ENCODE assay signal across 8 cellular contexts in genomic region chr6:56693246-56693607, GRCh38. TPM values are rescaled to one million over a fixed set of nuclear protein-coding genes. Genes with fewer than 3 reads are reported as not detected.
A peak's percentile ranks its signal among the peaks of the same experiment; 100 is the strongest.
DNase-seq lines count a peak whose midpoint lies in the region; ATAC-seq and TF ChIP-seq lines count a peak whose summit lies in the region.

No MANE protein-coding gene starts in this region.

- H3K27ac Mint-ChIP-seq in stimulated activated memory B cell treated with anti-CD40 and anti-IgM and Interleukin-4, amounts not matched to agents 10 μg/mL and 1 μg/mL and 100 μg/mL, for 72 hours: no peak overlapping the region

- H3K4me1 ChIP-seq in Panc1 (ENCODE audit: control insufficient read depth, insufficient read depth, low read length) (peaks cover 54% of the 10 kb centered on the region), prostate gland (replicated peaks) (no peaks in the 10 kb centered on the region)

- H3K4me3 ChIP-seq in Panc1 (ENCODE audit: low read depth in 2 of 2, low read length in 2 of 2) (peak overlapping the region in 1 of 2 experiments; percentile 41; a peak in 2 of 4 replicates), fibroblast of the aortic adventitia (ENCODE audit: low read depth, low read length) (peak overlapping the region; percentile 65), prostate gland (no peak overlapping the region)

- no peak for TF ChIP-seq POLR2A in prostate gland (IDR thresholded peaks at IDR 0.05)

- DNase-seq in DMS 273 treated with DMSO at 0.1 percent for 48 hours (lab: John Stamatoyannopoulos, UW): peak; percentile 42
- no peak for DNase-seq in Panc1 (ENCODE audit: low read depth, low spot score)
- peak; percentile 87 for DNase-seq in fibroblast of the aortic adventitia (ENCODE audit: low read depth)
- peak; percentile 63 for DNase-seq in prostate gland (ENCODE audit: low spot score)
- DNase-seq in stimulated activated CD4-positive, alpha-beta T cell treated with anti-CD3 and anti-CD28 coated beads, Interleukin-12 subunit alpha, Interleukin-12 subunit beta, amount 100 ng/mL, for 4 hours: no peak

- in situ Hi-C loops in Panc1 (cut with HindIII; ENCODE audit: low pct_unique_long_range_greater_than_20kb, low sequenced_read_pairs): no loop called here

- H3K4me1 Mint-ChIP-seq in stimulated activated memory B cell treated with anti-CD40 and anti-IgM and Interleukin-4, amounts not matched to agents 10 μg/mL and 1 μg/mL and 100 μg/mL, for 72 hours: peaks cover 7% of the 10 kb centered on the region

- peak; percentile 69 for ATAC-seq in Panc1
- no peak for ATAC-seq in GM18502 (IDR thresholded peaks at IDR 0.05; ENCODE audit: poor library complexity, unreplicated experiment)
- ATAC-seq in stimulated activated memory B cell treated with anti-CD40 and anti-IgM and Interleukin-4, amounts not matched to agents 10 μg/mL and 1 μg/mL and 100 μg/mL, for 72 hours: no peak
- no peak for ATAC-seq in GM18511 (IDR thresholded peaks at IDR 0.05; ENCODE audit: unreplicated experiment)

- intact Hi-C loops in Panc1 (cut with micrococcal nuclease; ENCODE audit: unreplicated experiment): no loop called here
- intact Hi-C loops in prostate gland (cut with DNase I): loop anchor here (10.0 kb wide), 1 partner anchor 338 kb away; no protein-coding TSS in a partner anchor

- H3K4me3 Mint-ChIP-seq in stimulated activated memory B cell treated with anti-CD40 and anti-IgM and Interleukin-4, amounts not matched to agents 10 μg/mL and 1 μg/mL and 100 μg/mL, for 72 hours: no peak overlapping the region

- H3K9me3 ChIP-seq in Panc1 (ENCODE audit: control insufficient read depth, insufficient read depth, low read depth, low read length): no peaks in the 10 kb centered on the region
- H3K9me3 ChIP-seq in prostate gland: no peaks in the 10 kb centered on the region

- no peaks in the 10 kb centered on the region for H3K36me3 Mint-ChIP-seq in stimulated activated memory B cell treated with anti-CD40 and anti-IgM and Interleukin-4, amounts not matched to agents 10 μg/mL and 1 μg/mL and 100 μg/mL, for 72 hours

- WGBS in prostate gland: 17% methylated on average over 5 of the region's 5 CpGs

- CTCF ChIA-PET in Panc1 (lab: Charles Lee): no interaction called here

- POLR2A ChIA-PET in Panc1 (lab: Charles Lee): no interaction called here

- H3K27ac ChIP-seq in Panc1 (ENCODE audit: low read length): peak overlapping the region; percentile 73
- no peak overlapping the region for H3K27ac ChIP-seq in prostate gland

- H3K27me3 ChIP-seq in Panc1 (ENCODE audit: control insufficient read depth, insufficient read depth, low read length) (no peaks in the 10 kb centered on the region), prostate gland (replicated peaks; ENCODE audit: insufficient read depth) (no peaks in the 10 kb centered on the region)

- no peak for TF ChIP-seq CTCF in Panc1 (IDR thresholded peaks at IDR 0.05)
- no peak for TF ChIP-seq CTCF in fibroblast of the aortic adventitia (IDR thresholded peaks at IDR 0.05; ENCODE audit: insufficient read depth, low read length)
- no peak for TF ChIP-seq CTCF in prostate gland (IDR thresholded peaks at IDR 0.05)

- H3K27me3 Mint-ChIP-seq in stimulated activated memory B cell treated with anti-CD40 and anti-IgM and Interleukin-4, amounts not matched to agents 10 μg/mL and 1 μg/mL and 100 μg/mL, for 72 hours: no peaks in the 10 kb centered on the region

- H3K36me3 ChIP-seq in Panc1 (ENCODE audit: control insufficient read depth, insufficient read depth, low read length): no peaks in the 10 kb centered on the region
- H3K36me3 ChIP-seq in prostate gland: no peaks in the 10 kb centered on the region

- no peaks in the 10 kb centered on the region for H3K9me3 Mint-ChIP-seq in stimulated activated memory B cell treated with anti-CD40 and anti-IgM and Interleukin-4, amounts not matched to agents 10 μg/mL and 1 μg/mL and 100 μg/mL, for 72 hours

- BruUV-seq in Panc1 (replicated peaks; lab: Mats Ljungman, UMichigan): no TSS peak

RNA-seq across cellular contexts. Expression of gene DST, which starts 50.5 kb away (rescaled TPM):
- 230 TPM for total RNA-seq in Panc1 (2021; ENCODE audit: unreplicated experiment)
- 130 TPM for polyA plus RNA-seq in Panc1 (2012; ENCODE audit: insufficient read length)
- 505 and 613 TPM in 2 replicates for total RNA-seq in fibroblast of the aortic adventitia (ENCODE audit: low replicate concordance)
- 100 to 1,000 TPM; 131 to 242 TPM for total RNA-seq in prostate gland

Comparison
In these comparisons a context has a peak if more than half of its experiments do, and no peak if none do; other contexts are left out.
1. DNase-seq: peak in DMS 273 treated with DMSO at 0.1 percent for 48 hours (single experiment), fibroblast of the aortic adventitia (single experiment) and prostate gland (single experiment); none in Panc1 (single experiment) and stimulated activated CD4-positive, alpha-beta T cell treated with anti-CD3 and anti-CD28 coated beads, Interleukin-12 subunit alpha, Interleukin-12 subunit beta, amount 100 ng/mL, for 4 hours (single experiment).